18 cellular contexts compared by ENCODE assay signal in the genomic region with DNA sequence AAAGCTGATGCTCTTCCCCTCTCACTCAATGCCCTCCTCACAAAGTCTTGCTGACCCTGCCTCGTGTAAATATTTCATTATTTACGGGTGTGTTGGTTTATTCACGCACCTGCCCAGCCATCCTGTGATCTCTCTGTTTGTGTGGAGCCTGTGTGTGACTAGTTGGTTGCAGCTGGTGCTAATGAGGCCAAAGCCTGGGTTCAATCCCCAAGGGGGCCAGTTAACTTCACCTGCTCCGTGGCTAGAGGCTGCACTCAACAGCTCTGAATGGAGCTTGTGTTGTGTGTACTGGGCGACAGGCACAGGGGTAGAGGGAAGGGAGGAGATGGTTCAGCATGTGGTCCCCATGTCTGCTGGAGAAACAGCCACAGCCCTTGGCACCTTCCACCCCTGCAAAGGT.
DNase-seq lines count a peak whose midpoint lies in the region; TF ChIP-seq lines count a peak whose summit lies in the region.
"Had no signal": no experiment of that assay in that cellular context is flagged by ENCODE, and none has a peak within 500 bp of the region (broad histone marks: within the 10 kb centered on the region; RNA-seq: fewer than 3 reads in every experiment).

No MANE protein-coding gene starts in this region.

- no peaks in the 10 kb centered on the region for H4K20me1 ChIP-seq in PC-9 (ENCODE audit: insufficient read depth)

- no peaks in the 10 kb centered on the region for H3F3A ChIP-seq in PC-9 (ENCODE audit: insufficient read depth, low read depth)

- H2AFZ ChIP-seq in PC-9, result peak overlapping the region; percentile 9; the same call in 1 of the 2 replicates
- H2AFZ ChIP-seq: parathyroid adenoma had no signal

- no peaks in the 10 kb centered on the region for H3K9me2 ChIP-seq in PC-9 (ENCODE audit: insufficient read depth)

- no peaks in the 10 kb centered on the region for H3K36me3 ChIP-seq in PC-9 (ENCODE audit: low read depth)
- H3K36me3 ChIP-seq: HAP-1, left lung had no signal

- 0 out of 2 replicates have a peak overlapping the region, but pooled peaks have one; percentile 14 for H3K4me2 ChIP-seq in PC-9
- H3K4me2 ChIP-seq: KMS-11 had no signal

- no TSS peak for BruUV-seq in PC-9 (replicated peaks; lab: Mats Ljungman, UMichigan)

- POLR2A ChIA-PET in PC-9 (lab: Charles Lee; ENCODE audit: unreplicated experiment), result interaction anchor here (0.6 kb wide), 1 partner anchor 1644 kb away, joined by 5 read pairs; no protein-coding TSS in a partner anchor

- H3K4me3 ChIP-seq in PC-9, result no peak overlapping the region
- H3K4me3 ChIP-seq: HAP-1, left lung, testis had no signal

- H3K79me2 ChIP-seq in PC-9 (ENCODE audit: low read depth), result no peaks in the 10 kb centered on the region
- H3K79me2 ChIP-seq: parathyroid adenoma had no signal

- intact Hi-C loops in PC-9 (cut with micrococcal nuclease; ENCODE audit: unreplicated experiment), result no loop called here

- H3K27me3 ChIP-seq in PC-9 (ENCODE audit: insufficient read depth, low read depth), result no peaks in the 10 kb centered on the region
- H3K27me3 ChIP-seq: testis had no signal

- DNase-seq in NCI-H82 (lab: John Stamatoyannopoulos, UW), result peak; percentile 27
- DNase-seq in NCI-H82 treated with DMSO at 0.1 percent for 48 hours (lab: John Stamatoyannopoulos, UW; ENCODE audit: unreplicated experiment), result no peak
- peak; percentile 22 to 61 for DNase-seq in NCI-H187 (lab: John Stamatoyannopoulos, UW)
- DNase-seq in PC-9, result no peak
- no peak for DNase-seq in RKO (ENCODE audit: low spot score)
- no peak for DNase-seq in activated naive CD4-positive, alpha-beta T cell treated with Interleukin-2 at 50 U/mL for 16 hours
- DNase-seq in T-helper 1 cell, result no peak
- no peak for DNase-seq in stimulated activated CD4-positive, alpha-beta T cell treated with anti-CD3 and anti-CD28 coated beads, Interleukin-4, amount 100 ng/mL, for 1 hour
- DNase-seq: activated CD4-positive, alpha-beta memory T cell treated with anti-CD3 and anti-CD28 coated beads, Interleukin-2, amount 10 ng/mL, durations not matched to agents 7 days and 5 days; activated T-cell treated with anti-CD3 and anti-CD28 coated beads, Interleukin-2, amount 50 U/mL, for 24 hours; DMS79; left lung; stimulated activated CD4-positive, alpha-beta T cell treated with anti-CD3 and anti-CD28 coated beads, Interleukin-1b, Interleukin-23, amount 100 ng/mL, for 48 hours; stimulated activated naive B cell treated with anti-CD40 and anti-IgM and Interleukin-4, amounts not matched to agents 10 μg/mL and 1 μg/mL and 100 μg/mL, for 72 hours had no signal

- CTCF ChIA-PET in PC-9 (lab: Charles Lee), result interaction anchor here (0.6 kb wide), 1 partner anchor 78 kb away, joined by 10 read pairs; no protein-coding TSS in a partner anchor

- no peaks in the 10 kb centered on the region for H3K9me3 ChIP-seq in PC-9 (ENCODE audit: insufficient read depth, low read depth)
- H3K9me3 ChIP-seq: HAP-1, left lung, testis had no signal

- no peak for TF ChIP-seq CTCF in PC-9 (conservative IDR thresholded peaks at IDR 0.05)

- no peak overlapping the region for H3K27ac ChIP-seq in PC-9
- H3K27ac ChIP-seq: KMS-11, left lung, parathyroid adenoma, testis had no signal

- H3K4me1 ChIP-seq in PC-9 (replicated peaks; ENCODE audit: insufficient read depth), result peaks cover 7% of the 10 kb centered on the region; the same call in 1 of the 2 replicates
- H3K4me1 ChIP-seq: HAP-1, left lung, parathyroid adenoma, testis had no signal

Comparison
In these comparisons a context has a peak if more than half of its experiments do, and no peak if none do; other contexts are left out.
1. DNase-seq: peak in NCI-H82 (single experiment) and NCI-H187 (2 of 2); none in NCI-H82 treated with DMSO at 0.1 percent for 48 hours (single experiment), PC-9 (0 of 2), RKO (single experiment), activated naive CD4-positive, alpha-beta T cell treated with Interleukin-2 at 50 U/mL for 16 hours (single experiment), T-helper 1 cell (0 of 5) and stimulated activated CD4-positive, alpha-beta T cell treated with anti-CD3 and anti-CD28 coated beads, Interleukin-4, amount 100 ng/mL, for 1 hour (single experiment).